Comparison of ENCODE assay signal across 1 cellular context in genomic region chr21:33078907-33079582, GRCh38.
TF ChIP-seq lines count a peak whose summit lies in the region.

No MANE protein-coding gene starts in this region.

TF ChIP-seq in K562, 482 proteins besides CTCF, POLR2A, EP300 and RAD21 (continued from another document and continues in another):
- peak; percentile 95 for TF ChIP-seq ATF3 (IDR thresholded peaks at IDR 0.05)
- TF ChIP-seq ATF3 (CRISPR knock-in tag; conservative IDR thresholded peaks at IDR 0.05), result peak; percentile 97
- TF ChIP-seq NFE2 (IDR thresholded peaks at IDR 0.05; ENCODE audit: low read depth), result peak; percentile 70
- peak; percentile 47; the same call in 1 of the 2 replicates for TF ChIP-seq ZBTB7A (IDR thresholded peaks at IDR 0.05; ENCODE audit: borderline replicate concordance, control insufficient read depth, low read depth, low read length)
- TF ChIP-seq TFAP4 (CRISPR knock-in tag; IDR thresholded peaks at IDR 0.05; ENCODE audit: borderline replicate concordance), result peak; percentile 89; the same call in 1 of the 2 replicates
- TF ChIP-seq HNRNPH1 (optimal IDR thresholded peaks at IDR 0.05; ENCODE audit: low read depth, low read length), result no peak
- TF ChIP-seq MAFG (tag; conservative IDR thresholded peaks at IDR 0.05), result 0 out of 2 replicates have a peak, but pooled peaks have one; percentile 25
- TF ChIP-seq CREM (IDR thresholded peaks at IDR 0.05; ENCODE audit: low read depth), result peak; percentile 60
- no peak for TF ChIP-seq ZMIZ1 (IDR thresholded peaks at IDR 0.05; ENCODE audit: low read depth in 2 of 2, low read length in 2 of 2)
- no peak for TF ChIP-seq NR3C1 (CRISPR knock-in tag; IDR thresholded peaks at IDR 0.05)
- TF ChIP-seq ARID2 (IDR thresholded peaks at IDR 0.05), result no peak
- no peak for TF ChIP-seq CBX2 (IDR thresholded peaks at IDR 0.05; ENCODE audit: insufficient read depth, low read length, poor library complexity, severe bottlenecking)
- no peak for TF ChIP-seq KAT7 (CRISPR knock-in tag; IDR thresholded peaks at IDR 0.05; ENCODE audit: borderline replicate concordance)
- no peak for TF ChIP-seq ZNF395 (CRISPR knock-in tag; IDR thresholded peaks at IDR 0.05)
- TF ChIP-seq MEIS2 (IDR thresholded peaks at IDR 0.05; ENCODE audit: partially characterized antibody), result no peak
- TF ChIP-seq ARHGAP35 (IDR thresholded peaks at IDR 0.05; ENCODE audit: partially characterized antibody), result no peak
- TF ChIP-seq CREB1 (IDR thresholded peaks at IDR 0.05), result 0 out of 2 replicates have a peak, but pooled peaks have one; percentile 30
- TF ChIP-seq CREB1 (CRISPR knock-in tag; IDR thresholded peaks at IDR 0.05), result peak; percentile 62
- TF ChIP-seq SMARCE1 (IDR thresholded peaks at IDR 0.05), result peak; percentile 55; the same call in 1 of the 2 replicates
- TF ChIP-seq THAP7 (CRISPR knock-in tag; IDR thresholded peaks at IDR 0.05), result no peak
- 0 out of 2 replicates have a peak, but pooled peaks have one; percentile 15 for TF ChIP-seq JUNB (CRISPR knock-in tag; conservative IDR thresholded peaks at IDR 0.05)
- no peak for TF ChIP-seq ZNF324 (CRISPR knock-in tag; IDR thresholded peaks at IDR 0.05)
- TF ChIP-seq JUN (IDR thresholded peaks at IDR 0.05; ENCODE audit: borderline replicate concordance, low read depth, low read length), result peak; percentile 92
- TF ChIP-seq JUN (CRISPR knock-in tag; IDR thresholded peaks at IDR 0.05; ENCODE audit: borderline replicate concordance), result no peak
- no peak for TF ChIP-seq ZNF282 (CRISPR knock-in tag; IDR thresholded peaks at IDR 0.05)
- no peak for TF ChIP-seq NFYB (IDR thresholded peaks at IDR 0.05; ENCODE audit: extremely low read depth, insufficient read length)
- TF ChIP-seq PHF8 (IDR thresholded peaks at IDR 0.05; ENCODE audit: borderline replicate concordance, low read length), result no peak
- peak in 1 of 3 experiments; percentile 29 for TF ChIP-seq YY1 (IDR thresholded peaks at IDR 0.05; ENCODE audit: borderline replicate concordance in 1 of 3, control insufficient read depth in 1 of 3, extremely low read depth in 1 of 3, insufficient read depth in 3 of 3, insufficient read length in 1 of 3, insufficient replicate concordance in 2 of 3, low read depth in 1 of 3, low read length in 2 of 3)
- peak; percentile 73; the same call in 1 of the 2 replicates for TF ChIP-seq SMARCA4 (IDR thresholded peaks at IDR 0.05)
- TF ChIP-seq FOXA3 (CRISPR knock-in tag; conservative IDR thresholded peaks at IDR 0.05 in 1 of 2, IDR thresholded peaks at IDR 0.05 in 1 of 2), result peak in 1 of 2 experiments; percentile 58; a peak in 1 of 4 replicates
- no peak for TF ChIP-seq ZNF518B (CRISPR knock-in tag; IDR thresholded peaks at IDR 0.05)
- peak; percentile 47; the same call in 1 of the 2 replicates for TF ChIP-seq SMARCC2 (IDR thresholded peaks at IDR 0.05; ENCODE audit: low read depth)
- TF ChIP-seq ZBTB34 (CRISPR knock-in tag; IDR thresholded peaks at IDR 0.05), result no peak
- TF ChIP-seq ZNF3 (CRISPR knock-in tag; IDR thresholded peaks at IDR 0.05), result no peak
- no peak for TF ChIP-seq ZNF384 (IDR thresholded peaks at IDR 0.05; ENCODE audit: low read depth, low read length)
- TF ChIP-seq CBFA2T3 (IDR thresholded peaks at IDR 0.05), result peak; percentile 15; the same call in 1 of the 2 replicates
- TF ChIP-seq ARID1B (IDR thresholded peaks at IDR 0.05), result peak; percentile 68
- no peak for TF ChIP-seq SRF (CRISPR knock-in tag; IDR thresholded peaks at IDR 0.05)
- no peak for TF ChIP-seq ZNF12 (CRISPR knock-in tag; IDR thresholded peaks at IDR 0.05)
- peak; percentile 64 for TF ChIP-seq VEZF1 (CRISPR knock-in tag; IDR thresholded peaks at IDR 0.05)
- no peak for TF ChIP-seq TFE3 (CRISPR knock-in tag; IDR thresholded peaks at IDR 0.05)
- no peak for TF ChIP-seq KLF10 (CRISPR knock-in tag; IDR thresholded peaks at IDR 0.05)
- no peak for TF ChIP-seq ZNF707 (CRISPR knock-in tag; conservative IDR thresholded peaks at IDR 0.05)
